Comparison of ENCODE assay signal across 8 cellular contexts in the genomic region with DNA sequence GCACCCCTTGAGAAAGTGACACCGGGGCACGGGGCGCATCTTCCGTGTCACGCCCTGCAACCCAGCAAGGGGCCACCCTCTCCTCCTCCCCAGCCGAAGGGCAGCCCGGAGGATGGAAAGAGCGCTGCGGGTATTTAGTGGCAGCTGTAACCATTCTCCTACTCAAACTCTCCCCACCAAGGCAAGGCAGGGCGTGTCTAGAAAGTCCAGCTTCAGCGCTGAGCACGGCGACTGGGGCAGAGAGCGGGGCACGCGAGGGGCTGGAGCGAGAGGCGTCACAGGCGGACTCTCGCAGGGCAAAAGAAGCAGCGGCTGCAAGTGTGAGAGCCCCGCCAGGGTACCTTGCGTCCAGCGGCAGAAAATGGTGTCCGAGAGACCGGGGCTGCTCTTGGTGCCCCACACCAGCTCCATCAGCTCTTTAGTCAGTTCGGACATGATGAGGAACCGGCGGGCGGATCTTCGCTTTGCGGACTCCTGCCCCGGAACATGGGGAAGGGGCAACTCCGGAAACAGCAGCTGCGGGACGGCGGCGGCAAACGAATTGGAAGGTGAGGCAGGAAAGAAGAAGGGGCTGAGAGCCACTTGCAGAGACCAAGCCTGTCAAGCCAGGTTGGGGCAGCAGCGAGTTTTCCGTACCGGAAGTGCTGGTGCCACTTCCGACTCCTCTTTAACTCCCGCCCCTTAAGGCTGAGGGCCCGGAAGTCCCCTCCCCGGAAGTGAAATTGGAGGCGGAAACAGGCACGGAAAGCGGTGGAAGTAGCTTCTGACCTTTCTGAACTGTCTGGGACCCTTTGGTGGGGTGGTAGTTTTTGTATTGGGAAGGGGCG. TPM values are rescaled to one million over a fixed set of nuclear protein-coding genes. Genes with fewer than 3 reads are reported as not detected.
A peak's percentile ranks its signal among the peaks of the same experiment; 100 is the strongest.
DNase-seq lines count a peak whose midpoint lies in the region; ATAC-seq, FAIRE-seq and TF ChIP-seq lines count a peak whose summit lies in the region.

MINDY3 (minus strand) TSS at position 643 of the 827 bp plus-strand sequence; CDS start at position 435, 208 bp downstream.

- H3K36me3 Mint-ChIP-seq in Calu3 (ENCODE audit: insufficient read depth, unreplicated experiment), result peaks cover 12% of the 10 kb centered on the region

- no peaks in the 10 kb centered on the region for H3K9me3 Mint-ChIP-seq in Calu3 (ENCODE audit: low read depth, unreplicated experiment)

- DNase-seq in Calu3 (peak; percentile 65), HTR-8/SVneo (ENCODE audit: insufficient read length, low spot score) (peak; percentile 68), OCI-M1 (lab: John Stamatoyannopoulos, UW) (peak; percentile 95), activated T-cell treated with anti-CD3 and anti-CD28 coated beads for 24 hours (ENCODE audit: low read depth) (peak; percentile 81), epithelial cell of proximal tubule (ENCODE audit: low read depth) (peak; percentile 46), mucosa of gallbladder (ENCODE audit: low spot score) (peak; percentile 80)
- peak; percentile 76 for DNase-seq in stimulated activated CD8-positive, alpha-beta memory T cell treated with anti-CD3 and anti-CD28 coated beads, Interleukin-4, amount 100 ng/mL, for 24 hours (ENCODE audit: low read depth)

- peak within 1 kb of the TSS; percentile 72 for H3K27ac Mint-ChIP-seq in Calu3 (ENCODE audit: unreplicated experiment)

- CTCF ChIA-PET in Calu3 (lab: Charles Lee), result no interaction called here

- ATAC-seq in GM21367 (IDR thresholded peaks at IDR 0.05; ENCODE audit: unreplicated experiment), result peak; percentile 93

- peaks cover 17% of the 10 kb centered on the region for H3K4me1 Mint-ChIP-seq in Calu3 (ENCODE audit: low read depth, unreplicated experiment)

- H3K27me3 Mint-ChIP-seq in Calu3 (ENCODE audit: unreplicated experiment), result peaks cover 11% of the 10 kb centered on the region

- TF ChIP-seq CTCF in Calu3 (IDR thresholded peaks at IDR 0.05; ENCODE audit: unreplicated experiment) (no peak), epithelial cell of proximal tubule (conservative IDR thresholded peaks at IDR 0.05; ENCODE audit: low read depth, low read length) (no peak)

- peak within 1 kb of the TSS; percentile 90 for H3K4me3 ChIP-seq in epithelial cell of proximal tubule (ENCODE audit: low read depth, low read length)

- H3K4me3 Mint-ChIP-seq in Calu3 (ENCODE audit: low read depth, unreplicated experiment), result peak within 1 kb of the TSS; percentile 95

- BruUV-seq in Calu3 (replicated peaks; lab: Mats Ljungman, UMichigan), result no TSS peak

- peak; percentile 36 for FAIRE-seq in HTR-8/SVneo (lab: Jason Lieb, UNC)

- intact Hi-C loops in Calu3 (cut with micrococcal nuclease; ENCODE audit: unreplicated experiment), result no loop called here

RNA-seq across cellular contexts. Expression of gene MINDY3, which starts in this region (rescaled TPM):
- total RNA-seq in Calu3 (2022) (16.5 and 17.8 TPM in 2 replicates), epithelial cell of proximal tubule (15.5 and 20.5 TPM in 2 replicates), mucosa of gallbladder (20.4 TPM)

Comparison
In these comparisons a context has a peak if more than half of its experiments do, and no peak if none do; other contexts are left out.
1. Peak in every context shown above with its lines: DNase-seq, ATAC-seq and H3K4me3 ChIP-seq.